In the genomic region with DNA sequence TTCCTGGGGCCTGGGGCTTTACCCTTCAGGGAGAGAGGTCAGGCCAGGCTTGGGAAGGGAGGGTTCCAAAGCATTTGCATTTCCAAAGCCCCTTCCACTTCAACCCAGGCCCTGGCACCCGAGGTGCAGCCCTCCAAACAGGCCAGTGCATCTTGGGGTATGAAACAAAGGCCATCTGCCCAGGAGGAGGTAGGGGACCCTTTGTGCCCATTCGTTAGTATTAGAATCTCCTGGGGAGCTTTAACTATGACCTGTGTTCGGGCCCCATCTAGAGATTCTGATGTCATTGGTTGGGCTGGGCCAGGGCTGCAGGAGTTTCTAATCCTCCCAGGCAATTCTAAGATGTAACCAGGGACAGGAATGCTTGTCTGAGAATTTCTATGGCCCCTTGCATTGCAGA, we compare ENCODE assay signal across 1 cellular context.
TF ChIP-seq lines count a peak whose summit lies in the region.

No MANE protein-coding gene starts in this region.

TF ChIP-seq in HepG2, 621 proteins besides CTCF, POLR2A, EP300 and RAD21 (continued from another document):
- TF ChIP-seq ZBTB3 (CRISPR knock-in tag; IDR thresholded peaks at IDR 0.05; ENCODE audit: borderline replicate concordance, low read depth), result no peak
